In genomic region chr21:27820342-27820741, GRCh38 we compare ENCODE assay signal across 20 cellular contexts.
"Had no signal": no experiment of that assay in that cellular context is flagged by ENCODE, and none has a peak within 500 bp of the region (broad histone marks: within the 10 kb centered on the region; RNA-seq: fewer than 3 reads in every experiment).

No MANE protein-coding gene starts in this region.

- H3K36me3 Mint-ChIP-seq: mesothelial cell of epicardium, naive B cell had no signal

- H3K27ac ChIP-seq: coronary artery, dorsolateral prefrontal cortex, gastrocnemius medialis, heart right ventricle, lower lobe of right lung had no signal

- H3K4me3 Mint-ChIP-seq: mesothelial cell of epicardium, naive B cell had no signal

- ATAC-seq: gastrocnemius medialis, heart right ventricle, left cardiac atrium, left ventricle myocardium superior, mucosa of descending colon had no signal

- DNase-seq: dermis blood vessel endothelial cell; dorsolateral prefrontal cortex; effector CD4-positive, alpha-beta T cell; effector memory CD4-positive, alpha-beta T cell; foreskin fibroblast; foreskin melanocyte; gastrocnemius medialis; glutamatergic neuron; head of caudate nucleus; heart right ventricle; hippocampal formation; left cardiac atrium; left lung; left ventricle myocardium superior; lower lobe of right lung; mesenchymal stem cell; mucosa of descending colon; naive B cell had no signal

- H3K4me1 Mint-ChIP-seq: naive B cell had no signal

- H3K27me3 Mint-ChIP-seq: naive B cell had no signal

- H3K27ac Mint-ChIP-seq: mesothelial cell of epicardium, naive B cell had no signal
